28 cellular contexts compared by ENCODE assay signal in the genomic region with DNA sequence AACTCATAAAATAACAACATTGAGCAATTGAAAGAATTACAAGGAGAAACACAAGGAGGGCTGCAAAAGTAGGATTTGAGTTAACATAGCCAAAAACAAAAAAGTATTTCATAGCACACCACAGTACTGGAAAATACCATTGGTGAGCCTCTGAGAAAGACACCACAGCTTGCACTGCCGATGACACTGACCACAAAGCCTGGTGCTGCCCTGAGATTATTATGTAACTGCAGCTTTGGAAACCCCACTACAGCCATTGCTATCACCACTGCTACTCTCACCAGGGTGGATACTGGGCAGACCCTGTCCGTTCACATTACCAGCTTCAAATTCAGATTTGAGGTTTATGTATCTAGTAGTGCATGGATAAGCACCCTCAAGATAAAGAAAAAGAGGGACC.
"Had no signal": no experiment of that assay in that cellular context is flagged by ENCODE, and none has a peak within 500 bp of the region (broad histone marks: within the 10 kb centered on the region; RNA-seq: fewer than 3 reads in every experiment).

No MANE protein-coding gene starts in this region.

- H3K27me3 ChIP-seq: adrenal gland, esophagus squamous epithelium, gastroesophageal sphincter, sigmoid colon, transverse colon had no signal

- H3K4me3 ChIP-seq: adrenal gland, dorsolateral prefrontal cortex, esophagus squamous epithelium, gastroesophageal sphincter, mucosa of descending colon, sigmoid colon, smooth muscle cell, transverse colon had no signal

- H3K4me2 ChIP-seq: smooth muscle cell had no signal

- H3K4me1 ChIP-seq: adrenal gland, esophagus squamous epithelium, gastroesophageal sphincter, sigmoid colon, transverse colon had no signal

- H3K36me3 ChIP-seq: adrenal gland, esophagus squamous epithelium, gastroesophageal sphincter, sigmoid colon, transverse colon had no signal

- FAIRE-seq: astrocyte, endothelial cell of umbilical vein, urothelium cell line had no signal

- H3K27ac ChIP-seq: adrenal gland, dorsolateral prefrontal cortex, esophagus squamous epithelium, gastroesophageal sphincter, sigmoid colon, transverse colon had no signal

- H3K9me3 ChIP-seq: adrenal gland, esophagus squamous epithelium, gastroesophageal sphincter, mucosa of descending colon, sigmoid colon, transverse colon had no signal

- DNase-seq: activated CD4-positive, alpha-beta T cell treated with anti-CD3 and anti-CD28 coated beads for 4 hours; activated CD4-positive, alpha-beta T cell treated with anti-CD3 and anti-CD28 coated beads, Interleukin-2, amount 50 U/mL, for 48 hours; activated CD4-positive, CD25-positive, alpha-beta regulatory T cell; activated CD8-positive, alpha-beta memory T cell treated with anti-CD3 and anti-CD28 coated beads, Interleukin-2, amount 50 U/mL, for 48 hours; activated naive CD4-positive, alpha-beta T cell; activated T-cell treated with anti-CD3 and anti-CD28 coated beads, Interleukin-2, amount 50 U/mL, for 4 hours; adrenal gland; central memory CD4-positive, alpha-beta T cell; dorsolateral prefrontal cortex; effector memory CD8-positive, alpha-beta T cell; esophagus squamous epithelium; head of caudate nucleus; islet precursor cell; left cardiac atrium; mucosa of descending colon; nephron progenitor cell; occipital lobe; posterior cingulate gyrus; sigmoid colon; stimulated activated CD4-positive, alpha-beta T cell treated with anti-CD3 and anti-CD28 coated beads, Interleukin-2, amount 100 ng/mL, for 48 hours; stimulated activated CD8-positive, alpha-beta memory T cell treated with anti-CD3 and anti-CD28 coated beads, Interleukin-4, amount 100 ng/mL, for 48 hours; stimulated activated naive B cell treated with anti-CD40 and anti-IgM and Interleukin-4, amounts not matched to agents 10 μg/mL and 1 μg/mL and 100 μg/mL, for 72 hours; transverse colon had no signal

- ATAC-seq: activated T-cell treated with anti-CD3 and anti-CD28 coated beads, Interleukin-2, amount 50 U/mL, for 4 hours; effector memory CD8-positive, alpha-beta T cell; gastroesophageal sphincter; left cardiac atrium; mucosa of descending colon; stimulated activated naive B cell treated with anti-CD40 and anti-IgM and Interleukin-4, amounts not matched to agents 10 μg/mL and 1 μg/mL and 100 μg/mL, for 72 hours had no signal
